ENCODE assay signal across 1 cellular context in the genomic region with DNA sequence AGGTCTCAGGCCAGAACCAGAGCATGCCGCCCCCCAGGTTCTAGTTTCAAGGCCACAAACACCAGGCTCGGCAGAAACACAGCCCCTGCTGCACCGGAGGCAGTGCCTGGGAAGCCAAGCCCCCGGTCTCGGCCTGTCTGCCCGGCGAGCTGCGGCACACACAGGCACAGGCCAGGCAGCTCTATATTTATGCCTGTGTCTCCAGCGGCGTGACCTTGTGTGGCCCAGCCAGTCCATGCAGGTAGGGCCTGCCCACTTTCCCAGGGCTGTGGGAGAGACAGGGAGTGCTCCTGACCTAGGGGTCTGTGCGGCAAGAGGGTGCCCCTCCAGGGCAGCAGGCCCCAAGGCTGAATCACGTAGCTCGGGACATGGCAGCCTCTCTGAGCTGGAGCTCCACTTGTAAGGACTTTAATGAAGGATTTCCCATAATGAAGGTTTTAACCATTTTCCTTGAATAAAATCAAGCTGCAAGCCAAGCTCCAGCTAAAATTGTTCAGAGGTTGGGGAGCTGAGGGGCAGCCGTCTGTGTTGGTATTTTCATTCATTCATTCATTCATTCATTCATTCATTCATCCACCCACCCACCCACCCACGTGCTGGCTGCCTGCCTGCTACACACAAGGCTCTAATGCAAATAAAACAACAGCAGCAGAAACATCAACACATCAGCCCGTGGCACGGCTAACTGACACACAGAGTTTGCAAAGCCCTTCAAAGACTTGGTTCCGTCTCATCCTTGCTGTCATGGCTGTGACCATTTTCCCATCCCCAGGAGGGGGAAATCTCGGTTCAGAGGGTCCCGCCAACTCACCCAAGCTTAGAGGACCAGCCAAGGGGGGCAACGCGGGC.
TF ChIP-seq lines count a peak whose summit lies in the region.

No MANE protein-coding gene starts in this region.

TF ChIP-seq in SK-N-SH, 30 proteins besides CTCF, POLR2A, EP300 and RAD21 (continued from another document):
- TF ChIP-seq RCOR1 (IDR thresholded peaks at IDR 0.05; ENCODE audit: low read length), result no peak
- no peak for TF ChIP-seq MXI1 (IDR thresholded peaks at IDR 0.05; ENCODE audit: low read depth, low read length)
